ENCODE assay signal across 15 cellular contexts in the genomic region with DNA sequence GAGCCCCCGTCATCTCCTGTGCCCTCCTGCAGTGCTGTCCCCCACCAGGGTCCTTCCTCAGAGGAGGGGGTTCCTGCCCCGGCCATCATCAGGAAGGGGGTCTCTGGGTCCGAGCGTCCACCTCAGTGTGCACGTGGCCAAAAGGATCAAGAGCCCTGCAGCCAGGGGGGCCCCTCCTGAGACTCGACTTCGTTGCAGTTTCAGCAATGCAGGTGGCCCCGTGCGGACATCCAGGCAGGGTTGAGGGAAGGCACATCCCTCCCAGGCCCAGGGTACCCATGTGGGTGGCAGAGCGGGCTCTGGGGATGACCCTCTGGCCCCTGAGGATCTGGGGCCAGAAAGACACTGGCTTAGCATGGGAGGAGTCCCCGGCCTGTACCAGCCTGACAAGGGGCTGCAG. TPM values are rescaled to one million over a fixed set of nuclear protein-coding genes. Genes with fewer than 3 reads are reported as not detected.
DNase-seq lines count a peak whose midpoint lies in the region; ATAC-seq and TF ChIP-seq lines count a peak whose summit lies in the region.
"Had no signal": no experiment of that assay in that cellular context is flagged by ENCODE, and none has a peak within 500 bp of the region (broad histone marks: within the 10 kb centered on the region; RNA-seq: fewer than 3 reads in every experiment).

No MANE protein-coding gene starts in this region.

- H2BK5ac ChIP-seq in neuronal stem cell (ENCODE audit: low read length), result no peak overlapping the region

- TF ChIP-seq POLR2A in esophagus squamous epithelium (IDR thresholded peaks at IDR 0.05), result no peak

- H3K18ac ChIP-seq in neuronal stem cell (ENCODE audit: low read length), result peak overlapping the region; percentile 84

- H3K4me1 Mint-ChIP-seq in T-helper 2 cell treated with Interferon-gamma antibody and Interleukin-4, amounts not matched to agents 5 μg/mL and 100 μg/mL, for 36 hours (ENCODE audit: low read depth), result no peaks in the 10 kb centered on the region
- H3K4me1 Mint-ChIP-seq: activated CD4-positive, alpha-beta T cell treated with anti-CD3 and anti-CD28 coated beads, Interleukin-2, amount 10 ng/mL, durations not matched to agents 7 days and 5 days had no signal

- no peak for ATAC-seq in RWPE2 (ENCODE audit: low read depth)
- no peak for ATAC-seq in GM18498 (IDR thresholded peaks at IDR 0.05; ENCODE audit: unreplicated experiment)
- ATAC-seq: stimulated activated naive CD8-positive, alpha-beta T cell treated with anti-CD3 and anti-CD28 coated beads, Interleukin-15, Interleukin-2, amounts not matched to agents 100 U/mL and 50 U/mL, for 24 hours had no signal

- peak overlapping the region; percentile 70 for H2AK5ac ChIP-seq in neuronal stem cell (ENCODE audit: low read depth, low read length)

- intact Hi-C loops in esophagus squamous epithelium (cut with DNase I), result no loop called here

- peaks cover 3% of the 10 kb centered on the region for H3K79me1 ChIP-seq in neuronal stem cell (ENCODE audit: low read depth, low read length)

- H3K4ac ChIP-seq in neuronal stem cell (ENCODE audit: low read length), result no peak overlapping the region

- H3K36me3 ChIP-seq in RWPE2 (ENCODE audit: low read depth) (peaks cover 9% of the 10 kb centered on the region), esophagus squamous epithelium (peaks cover under 1 to 30% (median 11%) of the 10 kb centered on the region in 3 donors), neuronal stem cell (replicated peaks in 1 of 2; ENCODE audit: control insufficient read depth in 2 of 2, insufficient read depth in 2 of 2, low read length in 2 of 2) (peaks cover 16 to 53% of the 10 kb centered on the region in 2 donors), urinary bladder (ENCODE audit: insufficient read depth) (no peaks in the 10 kb centered on the region)

- TF ChIP-seq CTCF in RWPE2 (IDR thresholded peaks at IDR 0.05; ENCODE audit: poor library complexity, severe bottlenecking), result no peak
- TF ChIP-seq CTCF in esophagus squamous epithelium (IDR thresholded peaks at IDR 0.05), result no peak

- H2BK12ac ChIP-seq in neuronal stem cell (ENCODE audit: low read length), result no peak overlapping the region

- H2AFZ ChIP-seq in neuronal stem cell (ENCODE audit: low read length), result no peak overlapping the region

- H3K27ac Mint-ChIP-seq in T-helper 2 cell treated with Interferon-gamma antibody and Interleukin-4, amounts not matched to agents 5 μg/mL and 100 μg/mL, for 36 hours, result no peak overlapping the region
- H3K27ac Mint-ChIP-seq: activated CD4-positive, alpha-beta T cell treated with anti-CD3 and anti-CD28 coated beads, Interleukin-2, amount 10 ng/mL, durations not matched to agents 7 days and 5 days had no signal

- no peak overlapping the region for H3K4me2 ChIP-seq in neuronal stem cell (ENCODE audit: insufficient read depth, low read length, poor library complexity, severe bottlenecking)
- H3K4me2 ChIP-seq: KMS-11 had no signal

- no peak overlapping the region for H3K9ac ChIP-seq in neuronal stem cell (ENCODE audit: low read depth, low read length, poor library complexity)
- H3K9ac ChIP-seq: KMS-11 had no signal

- peaks cover 13% of the 10 kb centered on the region for H3K4me1 ChIP-seq in RWPE2 (ENCODE audit: insufficient read depth, poor library complexity, severe bottlenecking)
- H3K4me1 ChIP-seq in esophagus squamous epithelium, result peaks cover 11 to 57% (median 22%) of the 10 kb centered on the region in 3 donors
- H3K4me1 ChIP-seq in neuronal stem cell (ENCODE audit: control insufficient read depth in 2 of 2, insufficient read depth in 1 of 2, low read depth in 1 of 2, low read length in 2 of 2), result peaks cover 5 to 10% of the 10 kb centered on the region in 2 donors
- no peaks in the 10 kb centered on the region for H3K4me1 ChIP-seq in urinary bladder (ENCODE audit: insufficient read depth)

- no peaks in the 10 kb centered on the region for H3K27me3 Mint-ChIP-seq in T-helper 2 cell treated with Interferon-gamma antibody and Interleukin-4, amounts not matched to agents 5 μg/mL and 100 μg/mL, for 36 hours (ENCODE audit: low read depth)
- H3K27me3 Mint-ChIP-seq: activated CD4-positive, alpha-beta T cell treated with anti-CD3 and anti-CD28 coated beads, Interleukin-2, amount 10 ng/mL, durations not matched to agents 7 days and 5 days had no signal

- no peak overlapping the region for H2BK120ac ChIP-seq in neuronal stem cell (ENCODE audit: low read depth, low read length)

- H3K4me3 Mint-ChIP-seq in T-helper 2 cell treated with Interferon-gamma antibody and Interleukin-4, amounts not matched to agents 5 μg/mL and 100 μg/mL, for 36 hours, result no peak overlapping the region
- H3K4me3 Mint-ChIP-seq: activated CD4-positive, alpha-beta T cell treated with anti-CD3 and anti-CD28 coated beads, Interleukin-2, amount 10 ng/mL, durations not matched to agents 7 days and 5 days; neural crest cell had no signal

- H3K36me3 Mint-ChIP-seq in T-helper 2 cell treated with Interferon-gamma antibody and Interleukin-4, amounts not matched to agents 5 μg/mL and 100 μg/mL, for 36 hours (ENCODE audit: low read depth), result no peaks in the 10 kb centered on the region

- H3K9me3 ChIP-seq in RWPE2 (ENCODE audit: severe bottlenecking) (no peaks in the 10 kb centered on the region), esophagus squamous epithelium (no peaks in the 10 kb centered on the region), neuronal stem cell (replicated peaks in 1 of 2; ENCODE audit: control insufficient read depth in 2 of 2, insufficient read depth in 1 of 2, low read depth in 1 of 2, low read length in 2 of 2) (peaks cover 4 to 6% of the 10 kb centered on the region in 2 donors)

- peak overlapping the region; percentile 57 for H3K23ac ChIP-seq in neuronal stem cell (ENCODE audit: low read depth, low read length, poor library complexity)

- DNase-seq in RWPE2 (ENCODE audit: low spot score) (no peak), esophagus squamous epithelium (lab: John Stamatoyannopoulos, UW) (no peak), neuronal stem cell (ENCODE audit: low spot score) (no peak), 8988T (no peak)
- DNase-seq in T-helper 2 cell treated with Interferon-gamma antibody and Interleukin-4, amounts not matched to agents 5 μg/mL and 100 μg/mL, for 36 hours (ENCODE audit: low spot score), result no peak
- DNase-seq: activated CD4-positive, alpha-beta T cell treated with anti-CD3 and anti-CD28 coated beads, Interleukin-2, amount 10 ng/mL, durations not matched to agents 7 days and 5 days; activated effector memory CD4-positive, alpha-beta T cell treated with Interleukin-2 at 50 U/mL for 16 hours; central memory CD4-positive, alpha-beta T cell; NCI-H774; stimulated activated CD4-positive, alpha-beta T cell treated with anti-CD3 and anti-CD28 coated beads, Interleukin-1b, Interleukin-23, amount 100 ng/mL, for 48 hours; stimulated activated naive CD8-positive, alpha-beta T cell treated with anti-CD3 and anti-CD28 coated beads, Interleukin-15, Interleukin-2, amounts not matched to agents 100 U/mL and 50 U/mL, for 24 hours had no signal

- no peak overlapping the region for H3K4me3 ChIP-seq in RWPE2 (ENCODE audit: severe bottlenecking)
- H3K4me3 ChIP-seq in esophagus squamous epithelium, result no peak overlapping the region
- no peak overlapping the region for H3K4me3 ChIP-seq in neuronal stem cell (ENCODE audit: low read length in 2 of 2)
- no peak overlapping the region for H3K4me3 ChIP-seq in urinary bladder (ENCODE audit: low read depth, low read length)

- H3K27me3 ChIP-seq in RWPE2 (ENCODE audit: insufficient read depth, poor library complexity, severe bottlenecking) (no peaks in the 10 kb centered on the region), esophagus squamous epithelium (no peaks in the 10 kb centered on the region), neuronal stem cell (ENCODE audit: control insufficient read depth in 3 of 3, insufficient read depth in 3 of 3, low read depth in 1 of 3, low read length in 3 of 3) (no peaks in the 10 kb centered on the region)

- H3K9me3 Mint-ChIP-seq in T-helper 2 cell treated with Interferon-gamma antibody and Interleukin-4, amounts not matched to agents 5 μg/mL and 100 μg/mL, for 36 hours, result no peaks in the 10 kb centered on the region
- H3K9me3 Mint-ChIP-seq: activated CD4-positive, alpha-beta T cell treated with anti-CD3 and anti-CD28 coated beads, Interleukin-2, amount 10 ng/mL, durations not matched to agents 7 days and 5 days; neural crest cell had no signal

- peak overlapping the region; percentile 79 for H3K27ac ChIP-seq in RWPE2 (ENCODE audit: poor library complexity, severe bottlenecking)
- H3K27ac ChIP-seq in esophagus squamous epithelium, result peak overlapping the region; percentile 54 to 89 (median 82)
- no peak overlapping the region for H3K27ac ChIP-seq in neuronal stem cell (replicated peaks; ENCODE audit: low read length)
- peak overlapping the region; percentile 48 for H3K27ac ChIP-seq in urinary bladder (ENCODE audit: low read depth)
- H3K27ac ChIP-seq: KMS-11 had no signal

- H2BK15ac ChIP-seq in neuronal stem cell (ENCODE audit: low read length), result peak overlapping the region; percentile 32

- H4K91ac ChIP-seq in neuronal stem cell (ENCODE audit: low read depth, low read length, poor library complexity), result peak overlapping the region; percentile 23

- WGBS in esophagus squamous epithelium, 2 donors, result 76% methylated on average over 4 of the region's 11 CpGs; no CpG with 5 or more reads in 1 of the 2 donors
- no CpG with 5 or more reads among the region's 11 CpGs for WGBS in neuronal stem cell (ENCODE audit: extremely low coverage in 2 of 2, insufficient read length in 2 of 2, insufficient replicate concordance in 1 of 2), 2 donors
- 62% methylated on average over 11 of the region's 11 CpGs for WGBS in urinary bladder

- no peak overlapping the region for H4K8ac ChIP-seq in neuronal stem cell (ENCODE audit: low read depth, low read length)

- H3K14ac ChIP-seq in neuronal stem cell (ENCODE audit: low read length), result no peak overlapping the region

RNA-seq across cellular contexts. Expression of a gene that starts 41.3 kb away (rescaled TPM):
- 10 to 100 TPM; 13.7 to 24.0 (median 20.9) TPM for total RNA-seq in esophagus squamous epithelium
- 32.3 TPM for polyA plus RNA-seq in neuronal stem cell (2013, experiment 1 of 2)
- 34.5 TPM for polyA plus RNA-seq in neuronal stem cell (2013, experiment 2 of 2)
- total RNA-seq in urinary bladder, result 30.8 TPM
- polyA plus RNA-seq in urinary bladder, result 54.8 TPM
